ENCODE assay signal across 31 cellular contexts in the genomic region with DNA sequence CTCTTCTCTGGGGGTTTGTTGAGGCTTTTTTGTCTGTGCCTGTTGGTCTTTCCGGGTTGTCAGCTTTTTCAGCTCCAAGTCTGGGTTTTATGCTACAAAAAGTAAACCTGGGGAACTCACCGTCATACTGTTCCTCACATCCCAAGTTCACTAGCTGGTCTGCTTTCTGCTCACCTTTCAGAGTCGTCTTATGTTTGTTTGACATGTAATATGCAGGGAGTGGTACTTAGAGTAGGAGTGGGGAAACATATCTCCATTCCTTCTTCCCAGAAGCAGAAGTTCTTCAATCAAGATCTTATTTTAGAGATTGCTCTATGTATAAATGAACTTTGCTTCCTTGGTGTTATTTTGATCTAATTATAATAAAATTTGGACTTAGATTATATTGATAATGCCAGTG.
"Had no signal": no experiment of that assay in that cellular context is flagged by ENCODE, and none has a peak within 500 bp of the region (broad histone marks: within the 10 kb centered on the region; RNA-seq: fewer than 3 reads in every experiment).

No MANE protein-coding gene starts in this region.

- H3K27ac Mint-ChIP-seq: activated B cell treated with CpG ODN at 0.5 μM for 24 hours; activated CD4-positive, alpha-beta memory T cell treated with anti-CD3 and anti-CD28 coated beads for 36 hours; activated CD4-positive, alpha-beta T cell treated with anti-CD3 and anti-CD28 coated beads, Interleukin-2, amount 10 ng/mL, durations not matched to agents 24 days and 14 days; activated CD8-positive, alpha-beta T cell treated with anti-CD3 and anti-CD28 coated beads for 36 hours; activated naive CD4-positive, alpha-beta T cell treated with anti-CD3 and anti-CD28 coated beads for 36 hours; activated naive CD4-positive, alpha-beta T cell treated with anti-CD3 and anti-CD28 coated beads, Interleukin-2, amount 50 U/mL, for 72 hours; activated naive CD8-positive, alpha-beta T cell treated with anti-CD3 and anti-CD28 coated beads for 36 hours; activated T-cell treated with anti-CD3 and anti-CD28 coated beads, Interleukin-2, amount 50 U/mL, for 24 hours; activated T-helper 1 cell treated with anti-CD3 and anti-CD28 coated beads, Interleukin-12 subunit alpha, Interleukin-12 subunit beta, Interleukin-2, Interleukin-4 antibody, amounts not matched to agents 30 ng/mL and 10 ng/mL and 1 ng/mL, durations not matched to agents 14 hours and 24 hours and 36 hours; activated T-helper 17 cell treated with anti-CD3 and anti-CD28 coated beads, Interleukin-2, amount 50 U/mL, for 72 hours; T-cell had no signal

- H3K36me3 ChIP-seq: adrenal gland, brain microvascular endothelial cell, breast epithelium had no signal

- H3K27ac ChIP-seq: adrenal gland, body of pancreas, brain microvascular endothelial cell, breast epithelium, VCaP had no signal

- H3K9me3 Mint-ChIP-seq: activated B cell treated with CpG ODN at 0.5 μM for 24 hours; activated CD4-positive, alpha-beta memory T cell treated with anti-CD3 and anti-CD28 coated beads for 36 hours; activated CD4-positive, alpha-beta T cell treated with anti-CD3 and anti-CD28 coated beads, Interleukin-2, amount 10 ng/mL, durations not matched to agents 24 days and 14 days; activated CD8-positive, alpha-beta T cell treated with anti-CD3 and anti-CD28 coated beads for 36 hours; activated naive CD4-positive, alpha-beta T cell treated with anti-CD3 and anti-CD28 coated beads for 36 hours; activated naive CD4-positive, alpha-beta T cell treated with anti-CD3 and anti-CD28 coated beads, Interleukin-2, amount 50 U/mL, for 72 hours; activated naive CD8-positive, alpha-beta T cell treated with anti-CD3 and anti-CD28 coated beads for 36 hours; activated T-cell treated with anti-CD3 and anti-CD28 coated beads, Interleukin-2, amount 50 U/mL, for 24 hours; activated T-helper 1 cell treated with anti-CD3 and anti-CD28 coated beads, Interleukin-12 subunit alpha, Interleukin-12 subunit beta, Interleukin-2, Interleukin-4 antibody, amounts not matched to agents 30 ng/mL and 10 ng/mL and 1 ng/mL, durations not matched to agents 14 hours and 24 hours and 36 hours; activated T-helper 17 cell treated with anti-CD3 and anti-CD28 coated beads, Interleukin-2, amount 50 U/mL, for 72 hours; T-cell; T-helper 2 cell treated with Interferon-gamma antibody and Interleukin-4, amounts not matched to agents 5 μg/mL and 100 μg/mL, for 36 hours had no signal

- DNase-seq: activated B cell treated with CpG ODN at 0.5 μM for 24 hours; activated CD4-positive, alpha-beta memory T cell treated with anti-CD3 and anti-CD28 coated beads for 36 hours; activated CD4-positive, alpha-beta T cell treated with anti-CD3 and anti-CD28 coated beads for 4 hours; activated CD4-positive, alpha-beta T cell treated with anti-CD3 and anti-CD28 coated beads, Interleukin-2, amount 50 U/mL, for 1 hour; activated CD4-positive, alpha-beta T cell treated with anti-CD3 and anti-CD28 coated beads, Interleukin-2, amount 50 U/mL, for 4 hours; activated CD4-positive, CD25-positive, alpha-beta regulatory T cell treated with anti-CD3 and anti-CD28 coated beads, Interleukin-2, amount 50 U/mL, for 72 hours; activated CD8-positive, alpha-beta memory T cell treated with anti-CD3 and anti-CD28 coated beads, Interleukin-2, amount 50 U/mL, for 4 hours; activated CD8-positive, alpha-beta T cell treated with anti-CD3 and anti-CD28 coated beads for 36 hours; activated effector memory CD4-positive, alpha-beta T cell treated with anti-CD3 and anti-CD28 coated beads, Interleukin-2, amount 50 U/mL, for 16 hours; activated gamma-delta T cell treated with Interleukin-2 at 50 U/mL for 16 hours; activated naive CD4-positive, alpha-beta T cell; activated naive CD4-positive, alpha-beta T cell treated with anti-CD3 and anti-CD28 coated beads for 36 hours; activated naive CD4-positive, alpha-beta T cell treated with anti-CD3 and anti-CD28 coated beads, Interleukin-2, amount 50 U/mL, for 16 hours; activated naive CD8-positive, alpha-beta T cell treated with anti-CD3 and anti-CD28 coated beads for 36 hours; activated T-cell treated with anti-CD3 and anti-CD28 coated beads, Interleukin-2, amount 50 U/mL, for 24 hours; activated T-cell treated with anti-CD3 and anti-CD28 coated beads, Interleukin-2, amount 50 U/mL, for 48 hours; adrenal gland; amniotic stem cell; aorta; body of pancreas; brain microvascular endothelial cell; central memory CD4-positive, alpha-beta T cell; T-cell; T-helper 9 cell had no signal

- H3K4me3 Mint-ChIP-seq: activated B cell treated with CpG ODN at 0.5 μM for 24 hours; activated CD4-positive, alpha-beta memory T cell treated with anti-CD3 and anti-CD28 coated beads for 36 hours; activated CD4-positive, alpha-beta T cell treated with anti-CD3 and anti-CD28 coated beads, Interleukin-2, amount 10 ng/mL, durations not matched to agents 24 days and 14 days; activated CD8-positive, alpha-beta T cell treated with anti-CD3 and anti-CD28 coated beads for 36 hours; activated naive CD4-positive, alpha-beta T cell treated with anti-CD3 and anti-CD28 coated beads for 36 hours; activated naive CD8-positive, alpha-beta T cell treated with anti-CD3 and anti-CD28 coated beads for 36 hours; activated T-cell treated with anti-CD3 and anti-CD28 coated beads, Interleukin-2, amount 50 U/mL, for 24 hours; activated T-helper 1 cell treated with anti-CD3 and anti-CD28 coated beads, Interleukin-12 subunit alpha, Interleukin-12 subunit beta, Interleukin-2, Interleukin-4 antibody, amounts not matched to agents 30 ng/mL and 10 ng/mL and 1 ng/mL, durations not matched to agents 14 hours and 24 hours and 36 hours; activated T-helper 17 cell treated with anti-CD3 and anti-CD28 coated beads, Interleukin-2, amount 50 U/mL, for 72 hours; T-cell had no signal

- H3K4me3 ChIP-seq: adrenal gland, body of pancreas, breast epithelium had no signal

- H3K27me3 ChIP-seq: adrenal gland, body of pancreas, brain microvascular endothelial cell, breast epithelium had no signal

- H3K4me1 ChIP-seq: adrenal gland, body of pancreas, breast epithelium had no signal

- H3K27me3 Mint-ChIP-seq: activated B cell treated with CpG ODN at 0.5 μM for 24 hours; activated CD4-positive, alpha-beta memory T cell treated with anti-CD3 and anti-CD28 coated beads for 36 hours; activated CD4-positive, alpha-beta T cell treated with anti-CD3 and anti-CD28 coated beads, Interleukin-2, amount 10 ng/mL, durations not matched to agents 24 days and 14 days; activated CD8-positive, alpha-beta T cell treated with anti-CD3 and anti-CD28 coated beads for 36 hours; activated naive CD8-positive, alpha-beta T cell treated with anti-CD3 and anti-CD28 coated beads for 36 hours; activated T-cell treated with anti-CD3 and anti-CD28 coated beads, Interleukin-2, amount 50 U/mL, for 24 hours; activated T-helper 17 cell treated with anti-CD3 and anti-CD28 coated beads, Interleukin-2, amount 50 U/mL, for 72 hours; T-cell had no signal

- H3K9me3 ChIP-seq: adrenal gland, body of pancreas, breast epithelium had no signal

- ATAC-seq: activated CD8-positive, alpha-beta T cell treated with anti-CD3 and anti-CD28 coated beads for 36 hours; activated naive CD4-positive, alpha-beta T cell treated with anti-CD3 and anti-CD28 coated beads, Interleukin-2, amount 50 U/mL, for 72 hours; activated T-helper 17 cell treated with anti-CD3 and anti-CD28 coated beads, Interleukin-2, amount 50 U/mL, for 72 hours; body of pancreas; T-cell had no signal
